Comparison of ENCODE assay signal across 9 cellular contexts in genomic region chr6:89977808-89978748, GRCh38.
DNase-seq lines count a peak whose midpoint lies in the region; ATAC-seq lines count a peak whose summit lies in the region.
"Had no signal": no experiment of that assay in that cellular context is flagged by ENCODE, and none has a peak within 500 bp of the region (broad histone marks: within the 10 kb centered on the region; RNA-seq: fewer than 3 reads in every experiment).

No MANE protein-coding gene starts in this region.

- H3K4me3 ChIP-seq in endocrine pancreas (ENCODE audit: control insufficient read depth, insufficient read depth, low read length), result peak overlapping the region; percentile 35
- no peak overlapping the region for H3K4me3 ChIP-seq in neuronal stem cell (ENCODE audit: low read length in 2 of 2)
- H3K4me3 ChIP-seq: MG63 had no signal

- H3K79me1 ChIP-seq in neuronal stem cell (ENCODE audit: low read depth, low read length), result no peaks in the 10 kb centered on the region

- no peak overlapping the region for H2BK5ac ChIP-seq in neuronal stem cell (ENCODE audit: low read length)

- no peak overlapping the region for H3K27ac ChIP-seq in neuronal stem cell (replicated peaks; ENCODE audit: low read length)

- H3K36me3 ChIP-seq in endocrine pancreas (ENCODE audit: control insufficient read depth, insufficient read depth, low read length), result no peaks in the 10 kb centered on the region
- no peaks in the 10 kb centered on the region for H3K36me3 ChIP-seq in neuronal stem cell (replicated peaks in 1 of 2; ENCODE audit: control insufficient read depth in 2 of 2, insufficient read depth in 2 of 2, low read length in 2 of 2)
- H3K36me3 ChIP-seq: MG63 had no signal

- no peak for ATAC-seq in activated T-cell treated with anti-CD3 and anti-CD28 coated beads, Interleukin-2, amount 50 U/mL, for 4 hours

- no peak overlapping the region for H4K8ac ChIP-seq in neuronal stem cell (ENCODE audit: low read depth, low read length)

- no CpG with 5 or more reads among the region's 8 CpGs for WGBS in neuronal stem cell (ENCODE audit: extremely low coverage in 2 of 2, insufficient read length in 2 of 2, insufficient replicate concordance in 1 of 2), 2 donors

- H4K91ac ChIP-seq in neuronal stem cell (ENCODE audit: low read depth, low read length, poor library complexity), result no peak overlapping the region

- H3K18ac ChIP-seq in neuronal stem cell (ENCODE audit: low read length), result no peak overlapping the region

- H2BK12ac ChIP-seq in neuronal stem cell (ENCODE audit: low read length), result no peak overlapping the region

- H3K9ac ChIP-seq in endocrine pancreas (ENCODE audit: control insufficient read depth, insufficient read depth, low read length) (no peak overlapping the region), neuronal stem cell (ENCODE audit: low read depth, low read length, poor library complexity) (no peak overlapping the region)

- no peak overlapping the region for H3K23ac ChIP-seq in neuronal stem cell (ENCODE audit: low read depth, low read length, poor library complexity)

- H3K27me3 Mint-ChIP-seq in activated T-cell treated with anti-CD3 and anti-CD28 coated beads, Interleukin-2, amount 50 U/mL, for 4 hours (ENCODE audit: low read depth), result no peaks in the 10 kb centered on the region

- H3K4ac ChIP-seq in neuronal stem cell (ENCODE audit: low read length), result no peak overlapping the region

- no peak overlapping the region for H2BK120ac ChIP-seq in neuronal stem cell (ENCODE audit: low read depth, low read length)

- no peak overlapping the region for H3K4me2 ChIP-seq in neuronal stem cell (ENCODE audit: insufficient read depth, low read length, poor library complexity, severe bottlenecking)

- no peaks in the 10 kb centered on the region for H3K27me3 ChIP-seq in endocrine pancreas (ENCODE audit: control insufficient read depth, insufficient read depth, low read length)
- H3K27me3 ChIP-seq in neuronal stem cell (ENCODE audit: control insufficient read depth in 3 of 3, insufficient read depth in 3 of 3, low read depth in 1 of 3, low read length in 3 of 3), result no peaks in the 10 kb centered on the region
- H3K27me3 ChIP-seq: MG63 had no signal

- H3K4me3 Mint-ChIP-seq in activated T-cell treated with anti-CD3 and anti-CD28 coated beads, Interleukin-2, amount 50 U/mL, for 4 hours, result no peak overlapping the region

- no peaks in the 10 kb centered on the region for H3K9me3 Mint-ChIP-seq in activated T-cell treated with anti-CD3 and anti-CD28 coated beads, Interleukin-2, amount 50 U/mL, for 4 hours

- H2BK15ac ChIP-seq in neuronal stem cell (ENCODE audit: low read length), result no peak overlapping the region

- H2AFZ ChIP-seq in neuronal stem cell (ENCODE audit: low read length), result peak overlapping the region; percentile 25

- H2AK5ac ChIP-seq in neuronal stem cell (ENCODE audit: low read depth, low read length), result no peak overlapping the region

- DNase-seq in DMS79 treated with DMSO at 0.1 percent for 48 hours (lab: John Stamatoyannopoulos, UW) (peak; percentile 92), NCI-H2227 treated with DMSO at 0.1 percent for 48 hours (lab: John Stamatoyannopoulos, UW) (peak; percentile 66), neuronal stem cell (ENCODE audit: low spot score) (no peak), GM19240 (ENCODE audit: insufficient read length, low spot score) (no peak), HCEC 1CT (no peak), islet precursor cell (no peak)
- DNase-seq in activated T-cell treated with anti-CD3 and anti-CD28 coated beads, Interleukin-2, amount 50 U/mL, for 4 hours, result no peak
- DNase-seq: MG63 had no signal

- H3K14ac ChIP-seq in neuronal stem cell (ENCODE audit: low read length), result no peak overlapping the region

- H3K4me1 ChIP-seq in endocrine pancreas (ENCODE audit: control insufficient read depth, insufficient read depth, low read length), result peaks cover 20% of the 10 kb centered on the region
- peaks cover 13 to 25% of the 10 kb centered on the region in 2 donors for H3K4me1 ChIP-seq in neuronal stem cell (ENCODE audit: control insufficient read depth in 2 of 2, insufficient read depth in 1 of 2, low read depth in 1 of 2, low read length in 2 of 2)

- H3K36me3 Mint-ChIP-seq in activated T-cell treated with anti-CD3 and anti-CD28 coated beads, Interleukin-2, amount 50 U/mL, for 4 hours (ENCODE audit: insufficient read depth), result peaks cover 29% of the 10 kb centered on the region

- peaks cover 15% of the 10 kb centered on the region for H3K4me1 Mint-ChIP-seq in activated T-cell treated with anti-CD3 and anti-CD28 coated beads, Interleukin-2, amount 50 U/mL, for 4 hours (ENCODE audit: low read depth)

- no peaks in the 10 kb centered on the region for H3K9me3 ChIP-seq in endocrine pancreas (ENCODE audit: control insufficient read depth, low read length)
- no peaks in the 10 kb centered on the region for H3K9me3 ChIP-seq in neuronal stem cell (replicated peaks in 1 of 2; ENCODE audit: control insufficient read depth in 2 of 2, insufficient read depth in 1 of 2, low read depth in 1 of 2, low read length in 2 of 2)
- H3K9me3 ChIP-seq: MG63 had no signal

Comparison
In these comparisons a context has a peak if more than half of its experiments do, and no peak if none do; other contexts are left out.
1. DNase-seq: peak in DMS79 treated with DMSO at 0.1 percent for 48 hours (single experiment) and NCI-H2227 treated with DMSO at 0.1 percent for 48 hours (single experiment); none in neuronal stem cell (single experiment), GM19240 (single experiment), activated T-cell treated with anti-CD3 and anti-CD28 coated beads, Interleukin-2, amount 50 U/mL, for 4 hours (single experiment), HCEC 1CT (single experiment) and islet precursor cell (single experiment).